In the genomic region with DNA sequence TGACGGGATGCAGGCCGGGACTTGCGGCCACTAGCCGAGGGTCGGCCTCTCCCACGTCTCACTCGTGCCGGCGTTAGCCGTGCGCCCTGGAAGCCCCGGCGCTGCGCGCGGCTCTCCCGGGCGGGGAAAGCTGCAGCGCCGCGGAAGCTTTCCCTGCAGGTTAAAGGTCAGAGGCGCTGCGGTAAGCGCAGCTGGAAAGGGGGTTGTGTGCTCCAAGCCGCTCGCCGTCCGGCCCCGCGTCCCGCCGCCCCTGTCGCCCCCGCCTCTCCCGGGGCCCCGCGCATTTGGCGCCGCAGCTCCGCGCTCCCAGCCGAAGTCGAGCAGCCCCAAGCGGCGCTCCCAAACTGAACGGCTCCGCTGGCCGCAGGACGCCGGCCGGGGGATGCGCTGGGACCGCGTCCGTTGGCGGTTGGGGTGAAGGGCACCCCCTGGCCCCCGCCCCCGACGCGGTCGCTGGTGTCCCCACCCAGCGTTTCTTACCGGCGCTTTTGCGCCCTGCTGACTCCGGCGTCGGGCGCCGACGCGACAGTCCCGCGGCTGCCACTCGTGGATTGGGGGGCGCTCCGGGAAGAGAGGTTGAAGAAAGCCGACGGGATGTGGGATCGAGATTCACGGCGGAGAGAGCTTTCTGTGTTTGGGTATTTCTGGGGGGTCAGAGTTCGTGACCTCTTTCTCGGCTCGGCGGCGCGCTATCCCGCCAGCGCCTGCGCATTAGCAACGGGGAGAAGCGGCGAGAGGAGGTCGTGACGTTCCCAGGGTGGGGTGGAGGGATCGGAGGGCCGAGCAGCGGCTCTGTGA, we compare ENCODE assay signal across 1 cellular context.
TF ChIP-seq lines count a peak whose summit lies in the region.

A gene (minus strand): TSS at position 719 of the 798 bp plus-strand sequence. CDS start 6,234 bp downstream, outside the sequence.

TF ChIP-seq in HepG2, 621 proteins besides CTCF, POLR2A, EP300 and RAD21 (continued from another document and continues in another):
- TF ChIP-seq, protein P1, sequence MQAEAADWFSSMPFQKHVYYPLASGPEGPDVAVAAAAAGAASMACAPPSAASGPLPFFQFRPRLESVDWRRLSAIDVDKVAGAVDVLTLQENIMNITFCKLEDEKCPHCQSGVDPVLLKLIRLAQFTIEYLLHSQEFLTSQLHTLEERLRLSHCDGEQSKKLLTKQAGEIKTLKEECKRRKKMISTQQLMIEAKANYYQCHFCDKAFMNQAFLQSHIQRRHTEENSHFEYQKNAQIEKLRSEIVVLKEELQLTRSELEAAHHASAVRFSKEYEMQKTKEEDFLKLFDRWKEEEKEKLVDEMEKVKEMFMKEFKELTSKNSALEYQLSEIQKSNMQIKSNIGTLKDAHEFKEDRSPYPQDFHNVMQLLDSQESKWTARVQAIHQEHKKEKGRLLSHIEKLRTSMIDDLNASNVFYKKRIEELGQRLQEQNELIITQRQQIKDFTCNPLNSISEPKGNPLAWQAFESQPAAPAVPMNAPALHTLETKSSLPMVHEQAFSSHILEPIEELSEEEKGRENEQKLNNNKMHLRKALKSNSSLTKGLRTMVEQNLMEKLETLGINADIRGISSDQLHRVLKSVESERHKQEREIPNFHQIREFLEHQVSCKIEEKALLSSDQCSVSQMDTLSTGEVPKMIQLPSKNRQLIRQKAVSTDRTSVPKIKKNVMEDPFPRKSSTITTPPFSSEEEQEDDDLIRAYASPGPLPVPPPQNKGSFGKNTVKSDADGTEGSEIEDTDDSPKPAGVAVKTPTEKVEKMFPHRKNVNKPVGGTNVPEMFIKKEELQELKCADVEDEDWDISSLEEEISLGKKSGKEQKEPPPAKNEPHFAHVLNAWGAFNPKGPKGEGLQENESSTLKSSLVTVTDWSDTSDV (CRISPR knock-in tag; IDR thresholded peaks at IDR 0.05), result 0 out of 2 replicates have a peak, but pooled peaks have one; percentile 52
- peak; percentile 4 for TF ChIP-seq RBM39 (IDR thresholded peaks at IDR 0.05; ENCODE audit: low read depth, low read length, poor library complexity, severe bottlenecking)
- no peak for TF ChIP-seq CHD4 (IDR thresholded peaks at IDR 0.05; ENCODE audit: borderline replicate concordance, low read length)
- peak; percentile 36 for TF ChIP-seq CBX1 (IDR thresholded peaks at IDR 0.05; ENCODE audit: low read depth)
- TF ChIP-seq, protein P2, sequence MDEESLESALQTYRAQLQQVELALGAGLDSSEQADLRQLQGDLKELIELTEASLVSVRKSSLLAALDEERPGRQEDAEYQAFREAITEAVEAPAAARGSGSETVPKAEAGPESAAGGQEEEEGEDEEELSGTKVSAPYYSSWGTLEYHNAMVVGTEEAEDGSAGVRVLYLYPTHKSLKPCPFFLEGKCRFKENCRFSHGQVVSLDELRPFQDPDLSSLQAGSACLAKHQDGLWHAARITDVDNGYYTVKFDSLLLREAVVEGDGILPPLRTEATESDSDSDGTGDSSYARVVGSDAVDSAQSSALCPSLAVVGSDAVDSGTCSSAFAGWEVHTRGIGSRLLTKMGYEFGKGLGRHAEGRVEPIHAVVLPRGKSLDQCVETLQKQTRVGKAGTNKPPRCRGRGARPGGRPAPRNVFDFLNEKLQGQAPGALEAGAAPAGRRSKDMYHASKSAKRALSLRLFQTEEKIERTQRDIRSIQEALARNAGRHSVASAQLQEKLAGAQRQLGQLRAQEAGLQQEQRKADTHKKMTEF (CRISPR knock-in tag; IDR thresholded peaks at IDR 0.05), result peak; percentile 89; the same call in 1 of the 2 replicates
- peak; percentile 86 for TF ChIP-seq PHF8 (CRISPR knock-in tag; IDR thresholded peaks at IDR 0.05)
- TF ChIP-seq, protein P3, sequence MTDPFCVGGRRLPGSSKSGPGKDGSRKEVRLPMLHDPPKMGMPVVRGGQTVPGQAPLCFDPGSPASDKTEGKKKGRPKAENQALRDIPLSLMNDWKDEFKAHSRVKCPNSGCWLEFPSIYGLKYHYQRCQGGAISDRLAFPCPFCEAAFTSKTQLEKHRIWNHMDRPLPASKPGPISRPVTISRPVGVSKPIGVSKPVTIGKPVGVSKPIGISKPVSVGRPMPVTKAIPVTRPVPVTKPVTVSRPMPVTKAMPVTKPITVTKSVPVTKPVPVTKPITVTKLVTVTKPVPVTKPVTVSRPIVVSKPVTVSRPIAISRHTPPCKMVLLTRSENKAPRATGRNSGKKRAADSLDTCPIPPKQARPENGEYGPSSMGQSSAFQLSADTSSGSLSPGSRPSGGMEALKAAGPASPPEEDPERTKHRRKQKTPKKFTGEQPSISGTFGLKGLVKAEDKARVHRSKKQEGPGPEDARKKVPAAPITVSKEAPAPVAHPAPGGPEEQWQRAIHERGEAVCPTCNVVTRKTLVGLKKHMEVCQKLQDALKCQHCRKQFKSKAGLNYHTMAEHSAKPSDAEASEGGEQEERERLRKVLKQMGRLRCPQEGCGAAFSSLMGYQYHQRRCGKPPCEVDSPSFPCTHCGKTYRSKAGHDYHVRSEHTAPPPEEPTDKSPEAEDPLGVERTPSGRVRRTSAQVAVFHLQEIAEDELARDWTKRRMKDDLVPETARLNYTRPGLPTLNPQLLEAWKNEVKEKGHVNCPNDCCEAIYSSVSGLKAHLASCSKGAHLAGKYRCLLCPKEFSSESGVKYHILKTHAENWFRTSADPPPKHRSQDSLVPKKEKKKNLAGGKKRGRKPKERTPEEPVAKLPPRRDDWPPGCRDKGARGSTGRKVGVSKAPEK (CRISPR knock-in tag; IDR thresholded peaks at IDR 0.05; ENCODE audit: borderline replicate concordance), result 0 out of 2 replicates have a peak, but pooled peaks have one; percentile 85
- TF ChIP-seq, protein P4, sequence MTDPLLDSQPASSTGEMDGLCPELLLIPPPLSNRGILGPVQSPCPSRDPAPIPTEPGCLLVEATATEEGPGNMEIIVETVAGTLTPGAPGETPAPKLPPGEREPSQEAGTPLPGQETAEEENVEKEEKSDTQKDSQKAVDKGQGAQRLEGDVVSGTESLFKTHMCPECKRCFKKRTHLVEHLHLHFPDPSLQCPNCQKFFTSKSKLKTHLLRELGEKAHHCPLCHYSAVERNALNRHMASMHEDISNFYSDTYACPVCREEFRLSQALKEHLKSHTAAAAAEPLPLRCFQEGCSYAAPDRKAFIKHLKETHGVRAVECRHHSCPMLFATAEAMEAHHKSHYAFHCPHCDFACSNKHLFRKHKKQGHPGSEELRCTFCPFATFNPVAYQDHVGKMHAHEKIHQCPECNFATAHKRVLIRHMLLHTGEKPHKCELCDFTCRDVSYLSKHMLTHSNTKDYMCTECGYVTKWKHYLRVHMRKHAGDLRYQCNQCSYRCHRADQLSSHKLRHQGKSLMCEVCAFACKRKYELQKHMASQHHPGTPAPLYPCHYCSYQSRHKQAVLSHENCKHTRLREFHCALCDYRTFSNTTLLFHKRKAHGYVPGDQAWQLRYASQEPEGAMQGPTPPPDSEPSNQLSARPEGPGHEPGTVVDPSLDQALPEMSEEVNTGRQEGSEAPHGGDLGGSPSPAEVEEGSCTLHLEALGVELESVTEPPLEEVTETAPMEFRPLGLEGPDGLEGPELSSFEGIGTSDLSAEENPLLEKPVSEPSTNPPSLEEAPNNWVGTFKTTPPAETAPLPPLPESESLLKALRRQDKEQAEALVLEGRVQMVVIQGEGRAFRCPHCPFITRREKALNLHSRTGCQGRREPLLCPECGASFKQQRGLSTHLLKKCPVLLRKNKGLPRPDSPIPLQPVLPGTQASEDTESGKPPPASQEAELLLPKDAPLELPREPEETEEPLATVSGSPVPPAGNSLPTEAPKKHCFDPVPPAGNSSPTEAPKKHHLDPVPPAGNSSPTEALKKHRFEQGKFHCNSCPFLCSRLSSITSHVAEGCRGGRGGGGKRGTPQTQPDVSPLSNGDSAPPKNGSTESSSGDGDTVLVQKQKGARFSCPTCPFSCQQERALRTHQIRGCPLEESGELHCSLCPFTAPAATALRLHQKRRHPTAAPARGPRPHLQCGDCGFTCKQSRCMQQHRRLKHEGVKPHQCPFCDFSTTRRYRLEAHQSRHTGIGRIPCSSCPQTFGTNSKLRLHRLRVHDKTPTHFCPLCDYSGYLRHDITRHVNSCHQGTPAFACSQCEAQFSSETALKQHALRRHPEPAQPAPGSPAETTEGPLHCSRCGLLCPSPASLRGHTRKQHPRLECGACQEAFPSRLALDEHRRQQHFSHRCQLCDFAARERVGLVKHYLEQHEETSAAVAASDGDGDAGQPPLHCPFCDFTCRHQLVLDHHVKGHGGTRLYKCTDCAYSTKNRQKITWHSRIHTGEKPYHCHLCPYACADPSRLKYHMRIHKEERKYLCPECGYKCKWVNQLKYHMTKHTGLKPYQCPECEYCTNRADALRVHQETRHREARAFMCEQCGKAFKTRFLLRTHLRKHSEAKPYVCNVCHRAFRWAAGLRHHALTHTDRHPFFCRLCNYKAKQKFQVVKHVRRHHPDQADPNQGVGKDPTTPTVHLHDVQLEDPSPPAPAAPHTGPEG (CRISPR knock-in tag; IDR thresholded peaks at IDR 0.05), result peak; percentile 48; the same call in 1 of the 2 replicates
- no peak for TF ChIP-seq SOX6 (IDR thresholded peaks at IDR 0.05)
- peak; percentile 54 for TF ChIP-seq SOX6 (CRISPR knock-in tag; IDR thresholded peaks at IDR 0.05)
- no peak for TF ChIP-seq SRSF4 (IDR thresholded peaks at IDR 0.05; ENCODE audit: low read depth, low read length, poor library complexity, severe bottlenecking)
- TF ChIP-seq ZNF776 (CRISPR knock-in tag; IDR thresholded peaks at IDR 0.05), result peak; percentile 82; the same call in 1 of the 2 replicates
- TF ChIP-seq ZBTB8A (CRISPR knock-in tag; IDR thresholded peaks at IDR 0.05; ENCODE audit: borderline replicate concordance, low read depth), result peak; percentile 43; the same call in 1 of the 2 replicates
- no peak for TF ChIP-seq ZNF160 (CRISPR knock-in tag; IDR thresholded peaks at IDR 0.05)
- no peak for TF ChIP-seq DNMT3B (CRISPR knock-in tag; conservative IDR thresholded peaks at IDR 0.05)
- TF ChIP-seq, protein P5, sequence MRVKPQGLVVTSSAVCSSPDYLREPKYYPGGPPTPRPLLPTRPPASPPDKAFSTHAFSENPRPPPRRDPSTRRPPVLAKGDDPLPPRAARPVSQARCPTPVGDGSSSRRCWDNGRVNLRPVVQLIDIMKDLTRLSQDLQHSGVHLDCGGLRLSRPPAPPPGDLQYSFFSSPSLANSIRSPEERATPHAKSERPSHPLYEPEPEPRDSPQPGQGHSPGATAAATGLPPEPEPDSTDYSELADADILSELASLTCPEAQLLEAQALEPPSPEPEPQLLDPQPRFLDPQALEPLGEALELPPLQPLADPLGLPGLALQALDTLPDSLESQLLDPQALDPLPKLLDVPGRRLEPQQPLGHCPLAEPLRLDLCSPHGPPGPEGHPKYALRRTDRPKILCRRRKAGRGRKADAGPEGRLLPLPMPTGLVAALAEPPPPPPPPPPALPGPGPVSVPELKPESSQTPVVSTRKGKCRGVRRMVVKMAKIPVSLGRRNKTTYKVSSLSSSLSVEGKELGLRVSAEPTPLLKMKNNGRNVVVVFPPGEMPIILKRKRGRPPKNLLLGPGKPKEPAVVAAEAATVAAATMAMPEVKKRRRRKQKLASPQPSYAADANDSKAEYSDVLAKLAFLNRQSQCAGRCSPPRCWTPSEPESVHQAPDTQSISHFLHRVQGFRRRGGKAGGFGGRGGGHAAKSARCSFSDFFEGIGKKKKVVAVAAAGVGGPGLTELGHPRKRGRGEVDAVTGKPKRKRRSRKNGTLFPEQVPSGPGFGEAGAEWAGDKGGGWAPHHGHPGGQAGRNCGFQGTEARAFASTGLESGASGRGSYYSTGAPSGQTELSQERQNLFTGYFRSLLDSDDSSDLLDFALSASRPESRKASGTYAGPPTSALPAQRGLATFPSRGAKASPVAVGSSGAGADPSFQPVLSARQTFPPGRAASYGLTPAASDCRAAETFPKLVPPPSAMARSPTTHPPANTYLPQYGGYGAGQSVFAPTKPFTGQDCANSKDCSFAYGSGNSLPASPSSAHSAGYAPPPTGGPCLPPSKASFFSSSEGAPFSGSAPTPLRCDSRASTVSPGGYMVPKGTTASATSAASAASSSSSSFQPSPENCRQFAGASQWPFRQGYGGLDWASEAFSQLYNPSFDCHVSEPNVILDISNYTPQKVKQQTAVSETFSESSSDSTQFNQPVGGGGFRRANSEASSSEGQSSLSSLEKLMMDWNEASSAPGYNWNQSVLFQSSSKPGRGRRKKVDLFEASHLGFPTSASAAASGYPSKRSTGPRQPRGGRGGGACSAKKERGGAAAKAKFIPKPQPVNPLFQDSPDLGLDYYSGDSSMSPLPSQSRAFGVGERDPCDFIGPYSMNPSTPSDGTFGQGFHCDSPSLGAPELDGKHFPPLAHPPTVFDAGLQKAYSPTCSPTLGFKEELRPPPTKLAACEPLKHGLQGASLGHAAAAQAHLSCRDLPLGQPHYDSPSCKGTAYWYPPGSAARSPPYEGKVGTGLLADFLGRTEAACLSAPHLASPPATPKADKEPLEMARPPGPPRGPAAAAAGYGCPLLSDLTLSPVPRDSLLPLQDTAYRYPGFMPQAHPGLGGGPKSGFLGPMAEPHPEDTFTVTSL (CRISPR knock-in tag; IDR thresholded peaks at IDR 0.05; ENCODE audit: borderline replicate concordance), result peak; percentile 58; the same call in 1 of the 2 replicates
- TF ChIP-seq, protein P6, sequence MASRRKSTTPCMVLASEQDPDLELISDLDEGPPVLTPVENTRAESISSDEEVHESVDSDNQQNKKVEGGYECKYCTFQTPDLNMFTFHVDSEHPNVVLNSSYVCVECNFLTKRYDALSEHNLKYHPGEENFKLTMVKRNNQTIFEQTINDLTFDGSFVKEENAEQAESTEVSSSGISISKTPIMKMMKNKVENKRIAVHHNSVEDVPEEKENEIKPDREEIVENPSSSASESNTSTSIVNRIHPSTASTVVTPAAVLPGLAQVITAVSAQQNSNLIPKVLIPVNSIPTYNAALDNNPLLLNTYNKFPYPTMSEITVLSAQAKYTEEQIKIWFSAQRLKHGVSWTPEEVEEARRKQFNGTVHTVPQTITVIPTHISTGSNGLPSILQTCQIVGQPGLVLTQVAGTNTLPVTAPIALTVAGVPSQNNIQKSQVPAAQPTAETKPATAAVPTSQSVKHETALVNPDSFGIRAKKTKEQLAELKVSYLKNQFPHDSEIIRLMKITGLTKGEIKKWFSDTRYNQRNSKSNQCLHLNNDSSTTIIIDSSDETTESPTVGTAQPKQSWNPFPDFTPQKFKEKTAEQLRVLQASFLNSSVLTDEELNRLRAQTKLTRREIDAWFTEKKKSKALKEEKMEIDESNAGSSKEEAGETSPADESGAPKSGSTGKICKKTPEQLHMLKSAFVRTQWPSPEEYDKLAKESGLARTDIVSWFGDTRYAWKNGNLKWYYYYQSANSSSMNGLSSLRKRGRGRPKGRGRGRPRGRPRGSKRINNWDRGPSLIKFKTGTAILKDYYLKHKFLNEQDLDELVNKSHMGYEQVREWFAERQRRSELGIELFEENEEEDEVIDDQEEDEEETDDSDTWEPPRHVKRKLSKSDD (CRISPR knock-in tag; IDR thresholded peaks at IDR 0.05; ENCODE audit: low read depth), result 0 out of 2 replicates have a peak, but pooled peaks have one; percentile 20
- TF ChIP-seq ZNF230 (CRISPR knock-in tag; IDR thresholded peaks at IDR 0.05), result peak; percentile 81
